ENCODE assay signal across 34 cellular contexts in the genomic region with DNA sequence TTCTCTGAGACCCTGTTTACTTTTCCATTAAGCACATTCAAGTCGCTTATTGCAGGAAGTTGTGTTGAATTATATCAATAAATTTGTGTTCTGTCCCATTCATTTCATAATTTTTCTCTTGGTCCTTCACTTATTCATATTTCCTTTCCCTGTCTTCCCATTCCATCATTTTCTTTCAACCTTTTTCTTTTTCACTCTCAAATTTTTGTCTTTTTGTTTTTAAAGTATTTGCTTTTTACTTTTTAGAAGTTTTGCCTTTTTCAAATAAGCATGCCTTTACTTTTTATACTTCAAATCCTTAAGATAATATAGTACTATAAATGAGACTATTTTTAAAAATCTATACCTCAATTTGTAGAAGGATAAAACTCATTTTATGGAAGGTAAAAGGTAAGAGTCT.
"Had no signal": no experiment of that assay in that cellular context is flagged by ENCODE, and none has a peak within 500 bp of the region (broad histone marks: within the 10 kb centered on the region; RNA-seq: fewer than 3 reads in every experiment).

No MANE protein-coding gene starts in this region.

- DNase-seq: Karpas-422, Kasumi-1, MG63, MM.1S, NCI-H1048, NCI-H1092, NCI-H1092 treated with DMSO at 0.1 percent for 48 hours, NCI-H1105, NCI-H1105 treated with DMSO at 0.1 percent for 48 hours, NCI-H1417 treated with DMSO at 0.1 percent for 48 hours, NCI-H1436, NCI-H1436 treated with DMSO at 0.1 percent for 48 hours, NCI-H146, NCI-H1694, NCI-H1694 treated with DMSO at 0.1 percent for 48 hours, NCI-H187, NCI-H187 treated with DMSO at 0.1 percent for 48 hours, NCI-H1930, NCI-H2029, NCI-H2029 treated with DMSO at 0.1 percent for 48 hours, NCI-H2081, NCI-H2081 treated with DMSO at 0.1 percent for 48 hours, NCI-H2107, NCI-H2171, NCI-H2171 treated with DMSO at 0.1 percent for 48 hours, NCI-H2227 treated with DMSO at 0.1 percent for 48 hours, NCI-H226, NCI-H345, NCI-H446, NCI-H446 treated with DMSO at 0.1 percent for 48 hours, NCI-H510A, NCI-H510A treated with DMSO at 0.1 percent for 48 hours, NCI-H524 had no signal

- H3K27ac ChIP-seq: KMS-11 had no signal

- H3K4me3 ChIP-seq: MG63 had no signal

- H3K36me3 ChIP-seq: MG63 had no signal

- H3K9ac ChIP-seq: KMS-11 had no signal

- H3K4me2 ChIP-seq: KMS-11 had no signal

- H3K27me3 ChIP-seq: MG63 had no signal

- H3K9me3 ChIP-seq: MG63 had no signal
